Comparison of ENCODE assay signal across 8 cellular contexts in genomic region chr16:1990336-1991134, GRCh38. TPM values are rescaled to one million over a fixed set of nuclear protein-coding genes. Genes with fewer than 3 reads are reported as not detected.
DNase-seq lines count a peak whose midpoint lies in the region; ATAC-seq and TF ChIP-seq lines count a peak whose summit lies in the region.

No MANE protein-coding gene starts in this region.

- peaks cover 29% of the 10 kb centered on the region for H3K27me3 ChIP-seq in BE2C
- peaks cover 31% of the 10 kb centered on the region for H3K27me3 ChIP-seq in foreskin keratinocyte

- H3K4me1 ChIP-seq in BE2C (no peaks in the 10 kb centered on the region), foreskin keratinocyte (no peaks in the 10 kb centered on the region)

- peak; percentile 35 for TF ChIP-seq POLR2A in GM19099 (IDR thresholded peaks at IDR 0.05; ENCODE audit: extremely low read depth, insufficient read length, low read depth)

- peaks cover 10% of the 10 kb centered on the region for H3K9me3 ChIP-seq in BE2C

- ATAC-seq in foreskin keratinocyte, result no peak
- ATAC-seq in left lobe of liver, result no peak
- no peak for ATAC-seq in HG03025 (IDR thresholded peaks at IDR 0.05; ENCODE audit: low FRiP score, unreplicated experiment)

- H3K4me3 ChIP-seq in BE2C (ENCODE audit: low read depth, low read length), result peak overlapping the region; percentile 46

- TF ChIP-seq CTCF in BE2C (IDR thresholded peaks at IDR 0.05; ENCODE audit: low read depth, low read length), result no peak
- TF ChIP-seq CTCF in foreskin keratinocyte (conservative IDR thresholded peaks at IDR 0.05), result no peak

- peak overlapping the region; percentile 67 for H3K27ac ChIP-seq in foreskin keratinocyte

- peaks cover 20% of the 10 kb centered on the region for H3K36me3 ChIP-seq in BE2C

- no peak for DNase-seq in BE2C
- peak; percentile 22 for DNase-seq in T-helper 9 cell
- no peak for DNase-seq in foreskin keratinocyte
- DNase-seq in stimulated activated naive CD4-positive, alpha-beta T cell treated with Interleukin-2 at 50 U/mL for 16 hours (lab: John Stamatoyannopoulos, UW), result peak; percentile 24
- DNase-seq in NOMO-1 treated with DMSO at 0.1 percent for 48 hours (lab: John Stamatoyannopoulos, UW; ENCODE audit: unreplicated experiment), result no peak
- no peak for DNase-seq in left lobe of liver (ENCODE audit: low spot score)

RNA-seq across cellular contexts. Expression of gene SYNGR3, which starts 0.8 kb away (rescaled TPM):
- polyA plus RNA-seq in BE2C (2012; ENCODE audit: insufficient read depth, insufficient read length, low read depth), result 10.0 TPM
- 1.8 and 2.9 TPM in 2 replicates for total RNA-seq in foreskin keratinocyte
- 2.1 and 2.6 TPM in 2 replicates for polyA plus RNA-seq in foreskin keratinocyte
- total RNA-seq in left lobe of liver, result 0.30 TPM

RNA-seq across cellular contexts. Expression of gene GFER, which starts 6.5 kb away (rescaled TPM):
- 149 TPM for polyA plus RNA-seq in BE2C (2012; ENCODE audit: insufficient read depth, insufficient read length, low read depth)
- total RNA-seq in foreskin keratinocyte (30.1 and 34.2 TPM in 2 replicates), left lobe of liver (20.3 TPM)
- polyA plus RNA-seq in foreskin keratinocyte, result 46.0 and 50.0 TPM in 2 replicates

RNA-seq across cellular contexts. Expression of gene NOXO1, which starts 9.3 kb away (rescaled TPM):
- polyA plus RNA-seq in BE2C (2012; ENCODE audit: insufficient read depth, insufficient read length, low read depth), result 1.8 TPM
- 0.99 and 1.9 TPM in 2 replicates for total RNA-seq in foreskin keratinocyte
- 2.3 and 2.7 TPM in 2 replicates for polyA plus RNA-seq in foreskin keratinocyte
- 1.7 TPM for total RNA-seq in left lobe of liver

RNA-seq across cellular contexts. Expression of gene TBL3, which starts 18.7 kb away (rescaled TPM):
- 123 TPM for polyA plus RNA-seq in BE2C (2012; ENCODE audit: insufficient read depth, insufficient read length, low read depth)
- total RNA-seq in foreskin keratinocyte (61.5 and 68.8 TPM in 2 replicates), left lobe of liver (18.6 TPM)
- 66.9 and 69.5 TPM in 2 replicates for polyA plus RNA-seq in foreskin keratinocyte

RNA-seq across cellular contexts. Expression of gene ZNF598, which starts 19.1 kb away (rescaled TPM):
- polyA plus RNA-seq in BE2C (2012; ENCODE audit: insufficient read depth, insufficient read length, low read depth), result 245 TPM
- total RNA-seq in foreskin keratinocyte, result 58.5 and 67.3 TPM in 2 replicates
- 52.3 and 60.4 TPM in 2 replicates for polyA plus RNA-seq in foreskin keratinocyte
- total RNA-seq in left lobe of liver, result 29.9 TPM

Comparison
In these comparisons a context has a peak if more than half of its experiments do, and no peak if none do; other contexts are left out.
1. DNase-seq: peak in T-helper 9 cell (single experiment) and stimulated activated naive CD4-positive, alpha-beta T cell treated with Interleukin-2 at 50 U/mL for 16 hours (single experiment); none in BE2C (single experiment), foreskin keratinocyte (0 of 2), NOMO-1 treated with DMSO at 0.1 percent for 48 hours (single experiment) and left lobe of liver (single experiment).